ENCODE assay signal across 8 cellular contexts in genomic region chr2:133266075-133266925, GRCh38.
DNase-seq lines count a peak whose midpoint lies in the region; ATAC-seq and TF ChIP-seq lines count a peak whose summit lies in the region.

No MANE protein-coding gene starts in this region.

- TF ChIP-seq CTCF in GM13976 (IDR thresholded peaks at IDR 0.05; ENCODE audit: borderline replicate concordance, control extremely low read depth, extremely low read depth, insufficient read depth, missing control alignments) (no peak), right atrium auricular region (IDR thresholded peaks at IDR 0.05) (no peak), gastrocnemius medialis (IDR thresholded peaks at IDR 0.05 in 4 of 5, conservative IDR thresholded peaks at IDR 0.05 in 1 of 5) (no peak)

- H3K36me3 Mint-ChIP-seq in CD4-positive, alpha-beta memory T cell: no peaks in the 10 kb centered on the region

- H3K27me3 Mint-ChIP-seq in CD4-positive, alpha-beta memory T cell: peaks cover 3 to 14% of the 10 kb centered on the region in 2 donors

- peaks cover 0 to 7% (median 2%) of the 10 kb centered on the region in 8 donors for H3K9me3 Mint-ChIP-seq in CD4-positive, alpha-beta memory T cell

- no peaks in the 10 kb centered on the region for H3K9me3 ChIP-seq in right atrium auricular region
- no peaks in the 10 kb centered on the region for H3K9me3 ChIP-seq in gastrocnemius medialis
- H3K9me3 ChIP-seq in CD4-positive, alpha-beta memory T cell (ENCODE audit: control insufficient read depth in 1 of 2, low read length in 2 of 2): no peaks in the 10 kb centered on the region

- in situ Hi-C loops in GM13976 (cut with MboI; ENCODE audit: low sequenced_read_pairs, unreplicated experiment): no loop called here
- in situ Hi-C loops in gastrocnemius medialis (cut with MboI; ENCODE audit: low sequenced_read_pairs in 4 of 4): no loop called here

- H3K36me3 ChIP-seq in right atrium auricular region: no peaks in the 10 kb centered on the region
- no peaks in the 10 kb centered on the region for H3K36me3 ChIP-seq in gastrocnemius medialis
- no peaks in the 10 kb centered on the region for H3K36me3 ChIP-seq in CD4-positive, alpha-beta memory T cell (ENCODE audit: insufficient read depth, low read length)

- no peaks in the 10 kb centered on the region for H3K27me3 ChIP-seq in right atrium auricular region
- H3K27me3 ChIP-seq in gastrocnemius medialis: peaks cover 0 to 8% (median 3%) of the 10 kb centered on the region in 3 donors
- no peaks in the 10 kb centered on the region for H3K27me3 ChIP-seq in CD4-positive, alpha-beta memory T cell (ENCODE audit: insufficient read depth, low read length)

- CTCF ChIA-PET in CD4-positive, alpha-beta memory T cell (lab: Charles Lee; ENCODE audit: partially characterized antibody): no interaction called here

- no peak for TF ChIP-seq POLR2A in gastrocnemius medialis (IDR thresholded peaks at IDR 0.05)

- ATAC-seq in gastrocnemius medialis (no peak), GM18520 (IDR thresholded peaks at IDR 0.05; ENCODE audit: unreplicated experiment) (no peak), HG03520 (IDR thresholded peaks at IDR 0.05; ENCODE audit: unreplicated experiment) (no peak)

- H3K4me1 ChIP-seq in right atrium auricular region (peaks cover 0 to 26% of the 10 kb centered on the region in 2 donors), gastrocnemius medialis (peaks cover 0 to 4% of the 10 kb centered on the region in 2 donors)
- H3K4me1 ChIP-seq in CD4-positive, alpha-beta memory T cell (ENCODE audit: insufficient read depth, low read length): no peaks in the 10 kb centered on the region

- peaks cover 0 to 6% (median 0%) of the 10 kb centered on the region in 4 donors for H3K4me1 Mint-ChIP-seq in CD4-positive, alpha-beta memory T cell

- peak overlapping the region; percentile 32 to 54 for H3K4me3 ChIP-seq in right atrium auricular region
- peak overlapping the region; percentile 19 to 36 (median 32) for H3K4me3 ChIP-seq in gastrocnemius medialis
- no peak overlapping the region for H3K4me3 ChIP-seq in CD4-positive, alpha-beta memory T cell (ENCODE audit: low read length in 2 of 2)

- H3K27ac ChIP-seq in right atrium auricular region (no peak overlapping the region), gastrocnemius medialis (no peak overlapping the region)
- H3K27ac ChIP-seq in CD4-positive, alpha-beta memory T cell (ENCODE audit: low read depth, low read length): no peak overlapping the region

- no peak overlapping the region for H3K27ac Mint-ChIP-seq in CD4-positive, alpha-beta memory T cell

- no peak overlapping the region for H3K4me3 Mint-ChIP-seq in CD4-positive, alpha-beta memory T cell

- intact Hi-C loops in gastrocnemius medialis (cut with DNase I; ENCODE audit: low total_unique reads): no loop called here
- intact Hi-C loops in CD4-positive, alpha-beta memory T cell (cut with micrococcal nuclease): no loop called here

- POLR2A ChIA-PET in CD4-positive, alpha-beta memory T cell (lab: Charles Lee; ENCODE audit: partially characterized antibody): no interaction called here

- DNase-seq in GM13976 (ENCODE audit: low spot score): peak; percentile 18
- DNase-seq in SW480 (ENCODE audit: low spot score): peak; percentile 30
- DNase-seq in right atrium auricular region (ENCODE audit: low spot score): no peak
- no peak for DNase-seq in gastrocnemius medialis
- no peak for DNase-seq in CD4-positive, alpha-beta memory T cell
- DNase-seq in DMS114 treated with DMSO at 0.1 percent for 48 hours (lab: John Stamatoyannopoulos, UW; ENCODE audit: unreplicated experiment): no peak

Comparison
In these comparisons a context has a peak if more than half of its experiments do, and no peak if none do; other contexts are left out.
1. DNase-seq: peak in GM13976 (single experiment) and SW480 (single experiment); none in right atrium auricular region (single experiment), gastrocnemius medialis (0 of 2), CD4-positive, alpha-beta memory T cell (0 of 5) and DMS114 treated with DMSO at 0.1 percent for 48 hours (single experiment).
2. H3K4me3 ChIP-seq: peak in right atrium auricular region (2 of 2) and gastrocnemius medialis (4 of 4); none in CD4-positive, alpha-beta memory T cell (0 of 2).